In the genomic region with DNA sequence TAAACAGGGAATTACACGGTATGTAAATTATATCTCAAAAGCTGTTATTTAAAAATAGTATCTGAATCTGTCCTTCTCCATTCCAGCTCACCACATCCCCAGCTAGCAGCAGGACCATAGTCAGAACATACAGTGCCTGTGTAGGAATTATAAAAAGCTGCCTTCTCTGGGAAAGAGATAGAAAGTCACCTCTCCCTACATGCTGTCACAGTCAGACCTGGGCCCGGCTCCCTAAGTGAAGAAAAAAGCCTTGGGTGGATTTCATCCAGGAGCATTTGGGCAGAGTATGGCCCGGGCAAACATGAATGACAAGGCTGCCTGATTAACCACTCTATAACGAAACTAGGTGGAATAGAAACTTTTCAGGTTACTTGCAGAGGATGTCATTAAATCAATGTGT, we compare ENCODE assay signal across 6 cellular contexts.
"Had no signal": no experiment of that assay in that cellular context is flagged by ENCODE, and none has a peak within 500 bp of the region (broad histone marks: within the 10 kb centered on the region; RNA-seq: fewer than 3 reads in every experiment).

No MANE protein-coding gene starts in this region.

- H3K27ac ChIP-seq: HL-60, KMS-11 had no signal

- H3K4me2 ChIP-seq: KMS-11 had no signal

- DNase-seq: IMR-90, KBM-7, KG1 had no signal

- H3K4me3 ChIP-seq: K562 had no signal
